In the genomic region with DNA sequence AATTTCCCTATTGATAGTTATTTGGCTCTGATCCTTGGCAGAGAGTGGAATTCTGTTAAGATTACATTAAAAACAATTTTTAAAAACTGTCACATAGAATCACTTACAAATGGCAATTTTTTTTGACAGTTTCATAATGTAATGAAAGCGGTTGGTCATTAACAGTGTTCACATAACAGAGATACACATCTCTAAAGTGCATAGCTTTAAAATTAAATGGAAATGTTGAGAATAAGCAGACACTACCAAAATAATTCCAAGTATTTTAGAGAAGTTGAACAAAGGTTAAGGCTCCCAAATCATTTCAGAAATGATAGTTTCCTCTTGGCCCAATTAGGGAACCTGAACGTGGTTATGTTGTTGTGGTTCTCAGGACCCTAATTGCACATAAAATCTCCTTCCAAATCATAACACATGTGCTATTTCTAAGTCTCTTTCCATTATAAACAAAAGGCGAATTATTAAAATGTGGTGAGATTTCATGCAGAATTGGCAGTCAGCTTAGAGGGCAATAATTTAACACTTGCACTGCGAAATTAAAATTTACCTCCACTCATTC, we compare ENCODE assay signal across 2 cellular contexts.
TF ChIP-seq lines count a peak whose summit lies in the region.

No MANE protein-coding gene starts in this region.

TF ChIP-seq in liver, 16 proteins besides CTCF, POLR2A, EP300 and RAD21:
- TF ChIP-seq, protein P1, sequence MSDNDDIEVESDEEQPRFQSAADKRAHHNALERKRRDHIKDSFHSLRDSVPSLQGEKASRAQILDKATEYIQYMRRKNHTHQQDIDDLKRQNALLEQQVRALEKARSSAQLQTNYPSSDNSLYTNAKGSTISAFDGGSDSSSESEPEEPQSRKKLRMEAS (IDR thresholded peaks at IDR 0.05), result no peak
- peak; percentile 49 for TF ChIP-seq NR2F2 (IDR thresholded peaks at IDR 0.05)
- TF ChIP-seq HNF4G (IDR thresholded peaks at IDR 0.05), result no peak
- TF ChIP-seq TAF1 (conservative IDR thresholded peaks at IDR 0.05), result no peak
- TF ChIP-seq FOXA1 (IDR thresholded peaks at IDR 0.05), result no peak
- no peak for TF ChIP-seq SP1 (IDR thresholded peaks at IDR 0.05)

TF ChIP-seq in HepG2, 621 proteins besides CTCF, POLR2A, EP300 and RAD21:
- TF ChIP-seq, protein P2, sequence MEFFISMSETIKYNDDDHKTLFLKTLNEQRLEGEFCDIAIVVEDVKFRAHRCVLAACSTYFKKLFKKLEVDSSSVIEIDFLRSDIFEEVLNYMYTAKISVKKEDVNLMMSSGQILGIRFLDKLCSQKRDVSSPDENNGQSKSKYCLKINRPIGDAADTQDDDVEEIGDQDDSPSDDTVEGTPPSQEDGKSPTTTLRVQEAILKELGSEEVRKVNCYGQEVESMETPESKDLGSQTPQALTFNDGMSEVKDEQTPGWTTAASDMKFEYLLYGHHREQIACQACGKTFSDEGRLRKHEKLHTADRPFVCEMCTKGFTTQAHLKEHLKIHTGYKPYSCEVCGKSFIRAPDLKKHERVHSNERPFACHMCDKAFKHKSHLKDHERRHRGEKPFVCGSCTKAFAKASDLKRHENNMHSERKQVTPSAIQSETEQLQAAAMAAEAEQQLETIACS (CRISPR knock-in tag; IDR thresholded peaks at IDR 0.05), result no peak
- TF ChIP-seq ZFP1 (CRISPR knock-in tag; IDR thresholded peaks at IDR 0.05) (no peak), FOSL2 (CRISPR knock-in tag; IDR thresholded peaks at IDR 0.05) (no peak)
- TF ChIP-seq, protein P3, sequence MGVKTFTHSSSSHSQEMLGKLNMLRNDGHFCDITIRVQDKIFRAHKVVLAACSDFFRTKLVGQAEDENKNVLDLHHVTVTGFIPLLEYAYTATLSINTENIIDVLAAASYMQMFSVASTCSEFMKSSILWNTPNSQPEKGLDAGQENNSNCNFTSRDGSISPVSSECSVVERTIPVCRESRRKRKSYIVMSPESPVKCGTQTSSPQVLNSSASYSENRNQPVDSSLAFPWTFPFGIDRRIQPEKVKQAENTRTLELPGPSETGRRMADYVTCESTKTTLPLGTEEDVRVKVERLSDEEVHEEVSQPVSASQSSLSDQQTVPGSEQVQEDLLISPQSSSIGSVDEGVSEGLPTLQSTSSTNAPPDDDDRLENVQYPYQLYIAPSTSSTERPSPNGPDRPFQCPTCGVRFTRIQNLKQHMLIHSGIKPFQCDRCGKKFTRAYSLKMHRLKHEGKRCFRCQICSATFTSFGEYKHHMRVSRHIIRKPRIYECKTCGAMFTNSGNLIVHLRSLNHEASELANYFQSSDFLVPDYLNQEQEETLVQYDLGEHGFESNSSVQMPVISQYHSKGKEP (CRISPR knock-in tag; IDR thresholded peaks at IDR 0.05), result no peak
TF ChIP-seq in HepG2: peak in this region for 0.
